Comparison of ENCODE assay signal across 19 cellular contexts in the genomic region with DNA sequence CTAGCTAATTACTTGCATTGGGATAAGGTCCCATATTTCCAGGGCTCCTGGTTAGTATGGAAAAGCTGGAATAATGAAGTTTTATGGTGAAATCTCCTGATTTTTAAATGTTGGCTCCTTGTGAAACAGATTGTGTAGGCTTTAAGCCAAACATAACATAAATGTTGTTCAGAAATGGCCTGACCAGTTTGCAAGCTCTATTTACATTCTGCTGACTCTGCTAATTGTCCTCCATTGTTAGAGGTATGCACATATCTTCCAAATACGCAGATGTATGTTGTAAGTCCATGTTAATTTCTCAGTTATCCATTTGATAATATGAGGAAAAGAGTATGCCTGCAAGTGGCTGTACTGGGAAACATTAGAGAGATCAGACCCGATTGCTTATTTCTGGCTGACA. TPM values are rescaled to one million over a fixed set of nuclear protein-coding genes. Genes with fewer than 3 reads are reported as not detected.
DNase-seq lines count a peak whose midpoint lies in the region; ATAC-seq, FAIRE-seq and TF ChIP-seq lines count a peak whose summit lies in the region.
"Had no signal": no experiment of that assay in that cellular context is flagged by ENCODE, and none has a peak within 500 bp of the region (broad histone marks: within the 10 kb centered on the region; RNA-seq: fewer than 3 reads in every experiment).

No MANE protein-coding gene starts in this region.

- H4K8ac ChIP-seq in IMR-90 (ENCODE audit: low read depth in 2 of 2, low read length in 2 of 2), result no peak overlapping the region

- intact Hi-C loops in IMR-90 (cut with micrococcal nuclease), result no loop called here
- intact Hi-C loops in OCI-LY7 (cut with micrococcal nuclease; ENCODE audit: unreplicated experiment), result loop anchor here (2.0 kb wide), 1 partner anchor 99 kb away; no protein-coding TSS in a partner anchor
- intact Hi-C loops in K562 (cut with micrococcal nuclease), result no loop called here
- intact Hi-C loops in gastrocnemius medialis (cut with DNase I; ENCODE audit: low total_unique reads), result no loop called here

- H3K36me3 ChIP-seq in IMR-90 (ENCODE audit: control insufficient read depth, insufficient read depth, low read length), result no peaks in the 10 kb centered on the region
- H3K36me3 ChIP-seq in OCI-LY7 (ENCODE audit: insufficient read depth, low read length), result no peaks in the 10 kb centered on the region
- H3K36me3 ChIP-seq in K562 (ENCODE audit: control insufficient read depth, insufficient read depth, low read length), result no peaks in the 10 kb centered on the region
- no peaks in the 10 kb centered on the region for H3K36me3 ChIP-seq in gastrocnemius medialis
- H3K36me3 ChIP-seq: BLaER1, HAP-1 had no signal

- no peak overlapping the region for H3K27ac ChIP-seq in IMR-90 (ENCODE audit: insufficient read depth, low read length)
- H3K27ac ChIP-seq in OCI-LY7 (ENCODE audit: low read depth, low read length, poor library complexity, severe bottlenecking), result no peak overlapping the region
- H3K27ac ChIP-seq in K562 (ENCODE audit: extremely low read depth, low read depth, low read length), result no peak overlapping the region
- no peak overlapping the region for H3K27ac ChIP-seq in gastrocnemius medialis
- H3K27ac ChIP-seq: BLaER1, C4-2B had no signal

- H3K4me2 ChIP-seq in IMR-90 (ENCODE audit: low read depth, low read length), result no peak overlapping the region
- H3K4me2 ChIP-seq in OCI-LY7 (ENCODE audit: low read length), result no peak overlapping the region
- H3K4me2 ChIP-seq in K562 (ENCODE audit: insufficient read depth, low read length), result no peak overlapping the region
- H3K4me2 ChIP-seq: BLaER1, GM23338 had no signal

- dilution Hi-C loops in IMR-90 (cut with HindIII; ENCODE audit: low sequenced_read_pairs, unreplicated experiment), result no loop called here

- FAIRE-seq in K562 (lab: Jason Lieb, UNC), result no peak
- FAIRE-seq: G401.6, GM12878, H54 had no signal

- H3K4me1 ChIP-seq in IMR-90 (ENCODE audit: control insufficient read depth, insufficient read depth, low read length), result no peaks in the 10 kb centered on the region
- peaks cover 21% of the 10 kb centered on the region for H3K4me1 ChIP-seq in OCI-LY7 (ENCODE audit: insufficient read depth, low read length, poor library complexity, severe bottlenecking)
- H3K4me1 ChIP-seq in K562 (replicated peaks in 1 of 2; ENCODE audit: control insufficient read depth in 2 of 2, insufficient read depth in 2 of 2, low read length in 2 of 2), result no peaks in the 10 kb centered on the region
- H3K4me1 ChIP-seq in gastrocnemius medialis, result no peaks in the 10 kb centered on the region
- H3K4me1 ChIP-seq: BLaER1, Caco-2, HAP-1 had no signal

- no peak overlapping the region for H2BK5ac ChIP-seq in IMR-90 (ENCODE audit: low read depth, low read length, poor library complexity, severe bottlenecking)

- no peak for TF ChIP-seq CTCF in IMR-90 (conservative IDR thresholded peaks at IDR 0.05; ENCODE audit: low read depth, low read length)
- TF ChIP-seq CTCF in OCI-LY7 (conservative IDR thresholded peaks at IDR 0.05; ENCODE audit: low read length), result no peak
- TF ChIP-seq CTCF in K562 (IDR thresholded peaks at IDR 0.05 in 2 of 3, conservative IDR thresholded peaks at IDR 0.05 in 1 of 3; ENCODE audit: insufficient read depth in 2 of 3, low read depth in 1 of 3, low read length in 3 of 3), result no peak
- no peak for TF ChIP-seq CTCF in gastrocnemius medialis (IDR thresholded peaks at IDR 0.05 in 4 of 5, conservative IDR thresholded peaks at IDR 0.05 in 1 of 5)

- no CpG with 5 or more reads among the region's 2 CpGs for WGBS in IMR-90 (ENCODE audit: extremely low coverage in 2 of 2, insufficient read length in 1 of 2), 2 experiments
- 0% methylated on average over 2 of the region's 2 CpGs for WGBS in K562 (ENCODE audit: insufficient coverage, low coverage, missing lambda C conversion rate)

- POLR2A ChIA-PET in IMR-90 (lab: Charles Lee; ENCODE audit: unreplicated experiment) (no interaction called here), OCI-LY7 (lab: Charles Lee) (interaction anchor here (1.0 to 3.3 kb wide), 6 partner anchors 8 to 275 kb away, joined by 3 to 11 read pairs (median 4); no protein-coding TSS in a partner anchor), K562 (lab: Yijun Ruan, JAX) (interaction anchor here (0.6 to 0.7 kb wide), 2 partner anchors 93 to 232 kb away, joined by 3 read pairs; no protein-coding TSS in a partner anchor)

- no peak overlapping the region for H2AK5ac ChIP-seq in IMR-90 (ENCODE audit: low read depth, low read length)

- BruUV-seq in IMR-90 (replicated peaks; lab: Mats Ljungman, UMichigan) (no TSS peak), OCI-LY7 (replicated peaks; lab: Mats Ljungman, UMichigan) (no TSS peak), K562 (replicated peaks; lab: Mats Ljungman, UMichigan) (no TSS peak)

- no peak overlapping the region for H3K14ac ChIP-seq in IMR-90 (replicated peaks; ENCODE audit: low read depth, low read length)

- H4K20me1 ChIP-seq in IMR-90 (ENCODE audit: insufficient read depth, low read length), result no peaks in the 10 kb centered on the region
- no peaks in the 10 kb centered on the region for H4K20me1 ChIP-seq in OCI-LY7 (ENCODE audit: insufficient read depth, low read length)
- H4K20me1 ChIP-seq in K562 (replicated peaks; ENCODE audit: control insufficient read depth, insufficient read depth, low read length), result no peaks in the 10 kb centered on the region
- H4K20me1 ChIP-seq: BLaER1 had no signal

- H2AFZ ChIP-seq in IMR-90 (replicated peaks; ENCODE audit: low read length, poor library complexity) (no peak overlapping the region), OCI-LY7 (ENCODE audit: low read length) (peak overlapping the region; percentile 86; the same call in 1 of the 2 replicates), K562 (ENCODE audit: low read depth, low read length) (no peak overlapping the region)
- H2AFZ ChIP-seq: GM23338 had no signal

- ATAC-seq in IMR-90 (ENCODE audit: low read depth) (no peak), K562 (no peak), gastrocnemius medialis (no peak)
- ATAC-seq: CD8-positive, alpha-beta T cell; GM12878; GM23338 had no signal

- no peak overlapping the region for H4K91ac ChIP-seq in IMR-90 (ENCODE audit: insufficient read depth, low read depth, low read length)

- no peak overlapping the region for H3K18ac ChIP-seq in IMR-90 (ENCODE audit: low read depth, low read length)

- no peak for TF ChIP-seq EP300 in K562 (IDR thresholded peaks at IDR 0.05; ENCODE audit: low read length)

- H2BK15ac ChIP-seq in IMR-90 (ENCODE audit: low read depth, low read length), result no peak overlapping the region

- H2BK20ac ChIP-seq in IMR-90 (ENCODE audit: low read depth, low read length), result no peak overlapping the region

- no peak overlapping the region for H3K23ac ChIP-seq in IMR-90 (ENCODE audit: low read depth, low read length)

- H3K9ac ChIP-seq in IMR-90 (ENCODE audit: low read depth, low read length) (no peak overlapping the region), K562 (ENCODE audit: insufficient read depth in 1 of 2, low read depth in 2 of 2, low read length in 2 of 2) (no peak overlapping the region)
- H3K9ac ChIP-seq: BLaER1 had no signal

- H3K56ac ChIP-seq in IMR-90 (ENCODE audit: extremely low read depth, insufficient read depth, low read length), result no peak overlapping the region

- H3K4me3 ChIP-seq in IMR-90 (ENCODE audit: insufficient read depth, low read depth, low read length), result no peak overlapping the region
- H3K4me3 ChIP-seq in OCI-LY7 (ENCODE audit: low read depth, low read length, poor library complexity, severe bottlenecking), result no peak overlapping the region
- H3K4me3 ChIP-seq in K562, result no peak overlapping the region
- H3K4me3 ChIP-seq in gastrocnemius medialis, result no peak overlapping the region
- H3K4me3 ChIP-seq: BLaER1, GM12878, GM23338, HAP-1 had no signal

- no peak for DNase-seq in IMR-90
- DNase-seq in OCI-LY7 (ENCODE audit: low spot score), result no peak
- DNase-seq in K562 (ENCODE audit: extremely low read depth in 1 of 4, low spot score in 3 of 4), result no peak
- DNase-seq in mucosa of gallbladder (ENCODE audit: low spot score), result no peak
- no peak for DNase-seq in NCI-H128 (lab: John Stamatoyannopoulos, UW; ENCODE audit: unreplicated experiment)
- DNase-seq in gastrocnemius medialis, result no peak
- DNase-seq: Caco-2; CD4-positive, CD25-positive, alpha-beta regulatory T cell; CD8-positive, alpha-beta T cell; DMS153; DND-41; HFFc6 had no signal

- H3K4ac ChIP-seq in IMR-90 (ENCODE audit: low read depth, low read length), result no peak overlapping the region

- H3K79me1 ChIP-seq in IMR-90 (ENCODE audit: low read depth in 1 of 2, low read length in 2 of 2), result no peaks in the 10 kb centered on the region

- CTCF ChIA-PET in IMR-90 (lab: Yijun Ruan, JAX) (interaction anchor here (0.6 kb wide), 1 partner anchor 1522 kb away, joined by 3 read pairs; no protein-coding TSS in a partner anchor), OCI-LY7 (lab: Charles Lee; ENCODE audit: unreplicated experiment) (interaction anchor here (1.2 kb wide), 1 partner anchor 8 kb away, joined by 4 read pairs; no protein-coding TSS in a partner anchor), K562 (lab: Yijun Ruan, JAX; ENCODE audit: low intra/inter-chr PET ratio) (no interaction called here)

- H4K5ac ChIP-seq in IMR-90 (ENCODE audit: low read depth, low read length), result no peak overlapping the region

- TF ChIP-seq RAD21 in IMR-90 (IDR thresholded peaks at IDR 0.05; ENCODE audit: low read length), result no peak
- no peak for TF ChIP-seq RAD21 in K562 (CRISPR knock-in tag; conservative IDR thresholded peaks at IDR 0.05 in 1 of 2, IDR thresholded peaks at IDR 0.05 in 1 of 2)

- in situ Hi-C loops in IMR-90 (cut with MboI; ENCODE audit: low sequenced_read_pairs) (no loop called here), K562 (cut with MboI) (no loop called here), gastrocnemius medialis (cut with MboI; ENCODE audit: low sequenced_read_pairs in 4 of 4) (no loop called here)

- no peak for TF ChIP-seq POLR2A in IMR-90 (IDR thresholded peaks at IDR 0.05; ENCODE audit: low read depth, low read length)
- TF ChIP-seq POLR2A in K562 (conservative IDR thresholded peaks at IDR 0.05), result no peak
- no peak for TF ChIP-seq POLR2A in gastrocnemius medialis (IDR thresholded peaks at IDR 0.05)

- no peak overlapping the region for H2AK9ac ChIP-seq in IMR-90 (replicated peaks; ENCODE audit: low read depth, low read length, poor library complexity)

- no peaks in the 10 kb centered on the region for H3K9me2 ChIP-seq in OCI-LY7 (ENCODE audit: insufficient read depth, low read length)

- H3K9me1 ChIP-seq in IMR-90 (ENCODE audit: insufficient read depth, low read length) (no peaks in the 10 kb centered on the region), K562 (ENCODE audit: control insufficient read depth, insufficient read depth, low read length) (no peaks in the 10 kb centered on the region)

- H3K79me2 ChIP-seq in OCI-LY7 (ENCODE audit: insufficient read depth, low read depth, low read length) (no peaks in the 10 kb centered on the region), K562 (ENCODE audit: control insufficient read depth, insufficient read depth, low read length) (no peaks in the 10 kb centered on the region)

- no peaks in the 10 kb centered on the region for H3K27me3 ChIP-seq in IMR-90 (ENCODE audit: control insufficient read depth, insufficient read depth, low read length)
- no peaks in the 10 kb centered on the region for H3K27me3 ChIP-seq in K562 (ENCODE audit: control insufficient read depth in 2 of 2, insufficient read depth in 2 of 2, low read length in 2 of 2)
- no peaks in the 10 kb centered on the region for H3K27me3 ChIP-seq in gastrocnemius medialis
- H3K27me3 ChIP-seq: BLaER1 had no signal

- H3K9me3 ChIP-seq in IMR-90 (ENCODE audit: control insufficient read depth, insufficient read depth, low read length) (no peaks in the 10 kb centered on the region), OCI-LY7 (ENCODE audit: low read length) (no peaks in the 10 kb centered on the region), K562 (replicated peaks; ENCODE audit: control insufficient read depth, insufficient read depth, low read depth, low read length) (no peaks in the 10 kb centered on the region), gastrocnemius medialis (no peaks in the 10 kb centered on the region)
- H3K9me3 ChIP-seq: BLaER1, Caco-2, HAP-1 had no signal

- no peak overlapping the region for H2BK120ac ChIP-seq in IMR-90 (ENCODE audit: low read depth, low read length)

RNA-seq across cellular contexts. Expression of gene WDR17, which starts 11.9 kb away (rescaled TPM):
- 0.54 and 0.83 TPM in 2 replicates for total RNA-seq in IMR-90 (2012; rRNA removed)
- polyA plus RNA-seq in IMR-90 (2012; rRNA removed), result 0.19 and 0.53 TPM in 2 replicates
- 0.07 and 0.09 TPM in 2 replicates for polyA plus RNA-seq in IMR-90 (2012; cell fraction: cytosol; rRNA removed)
- 0.29 and 1.2 TPM in 2 replicates for polyA plus RNA-seq in IMR-90 (2012; cell fraction: nucleus; rRNA removed; ENCODE audit: low replicate concordance)
- total RNA-seq in OCI-LY7 (2014; rRNA removed; shearing (Covaris generic)), result 0.62 and 0.63 TPM in 2 replicates
- 3.8 and 4.0 TPM in 2 replicates for total RNA-seq in OCI-LY7 (2022)
- total RNA-seq in K562 (2011; cell fraction: chromatin; rRNA removed; ENCODE audit: low replicate concordance), result not detected in 2 replicates
- not detected in 2 replicates for total RNA-seq in K562 (2011; cell fraction: nucleolus; rRNA removed)
- not detected in 2 replicates for total RNA-seq in K562 (2011; cell fraction: nucleoplasm; rRNA removed)
- not detected in 2 replicates for total RNA-seq in K562 (2014; rRNA removed)
- total RNA-seq in K562 (2014; rRNA removed; fragmentation: Illumina TruSeq; extraction: Trizol), result not detected in 2 replicates
- total RNA-seq in K562 (2015; rRNA removed; fragmentation: Illumina TruSeq; extraction: Trizol), result 0.04 and 0.23 TPM in 2 replicates
- total RNA-seq in K562 (2021), result 0.04 TPM in 1 of 2 replicates, not detected in the other
- 0.07 TPM in 1 of 2 replicates, not detected in the other for polyA plus RNA-seq in K562 (2011; rRNA removed)
- polyA plus RNA-seq in K562 (2011; cell fraction: cytosol; rRNA removed), result not detected in 2 replicates
- polyA plus RNA-seq in K562 (2011; cell fraction: nucleus; rRNA removed), result not detected in 2 replicates
- polyA plus RNA-seq in K562 (2012), result 0.01 and 0.07 TPM in 2 replicates
- not detected in 2 replicates for polyA plus RNA-seq in K562 (2014; fragmentation: Illumina TruSeq; extraction: Trizol)
- polyA plus RNA-seq in K562 (2014; fragmentation: Nextera tagmentation; extraction: Ambion mirVana), result not detected
- polyA plus RNA-seq in K562 (2014; rRNA removed), result not detected in 2 replicates
- not detected in 2 replicates for polyA minus RNA-seq in K562 (2011; rRNA and poly(A)+ RNA removed)
- not detected in 2 replicates for polyA minus RNA-seq in K562 (2011; cell fraction: cytosol; rRNA and poly(A)+ RNA removed)
- not detected in 2 replicates for polyA minus RNA-seq in K562 (2011; cell fraction: nucleus; rRNA and poly(A)+ RNA removed)
- total RNA-seq in mucosa of gallbladder, result 9.4 TPM
- under 1 TPM; 0.10 to 0.36 (median 0.14) TPM for total RNA-seq in gastrocnemius medialis
- total RNA-seq: HFFc6 had no signal
